ENCODE assay signal across 22 cellular contexts in the genomic region with DNA sequence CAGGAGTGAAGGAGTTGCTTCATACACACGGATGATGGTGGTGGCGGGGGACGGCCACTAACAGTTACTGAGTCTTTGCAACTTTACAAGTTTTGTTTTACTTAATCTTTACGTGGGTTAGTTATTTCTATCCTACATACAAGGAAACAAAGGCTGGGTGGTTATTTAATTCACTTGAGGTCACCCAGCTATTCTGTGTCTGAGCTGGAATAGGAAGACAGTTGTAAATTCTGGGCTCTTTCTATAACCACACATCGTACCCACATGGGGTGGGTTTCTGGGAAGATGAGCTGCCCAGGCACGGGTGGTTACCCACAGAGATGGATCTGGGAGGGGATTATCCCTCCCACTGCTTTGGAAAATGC.
DNase-seq lines count a peak whose midpoint lies in the region; ATAC-seq and TF ChIP-seq lines count a peak whose summit lies in the region.
"Had no signal": no experiment of that assay in that cellular context is flagged by ENCODE, and none has a peak within 500 bp of the region (broad histone marks: within the 10 kb centered on the region; RNA-seq: fewer than 3 reads in every experiment).

No MANE protein-coding gene starts in this region.

- intact Hi-C loops in activated CD4-positive, alpha-beta T cell treated with anti-CD3 and anti-CD28 coated beads, Interleukin-2, amount 10 ng/mL, durations not matched to agents 24 days and 14 days (cut with micrococcal nuclease), result loop anchor here (1.0 kb wide), 2 partner anchors 74 to 142 kb away; no protein-coding TSS in a partner anchor
- intact Hi-C loops in ovary (cut with DNase I), result loop anchor here in 1 of 4 donors (5.0 kb wide), 1 partner anchor 670 kb away; no protein-coding TSS in a partner anchor

- H3K27me3 ChIP-seq in DND-41 (ENCODE audit: insufficient read depth, low read length, poor library complexity) (no peaks in the 10 kb centered on the region), SJSA1 (replicated peaks) (no peaks in the 10 kb centered on the region), ovary (no peaks in the 10 kb centered on the region)
- H3K27me3 ChIP-seq: ascending aorta, upper lobe of right lung had no signal

- H2AFZ ChIP-seq in DND-41 (ENCODE audit: low read depth, low read length), result no peak overlapping the region

- POLR2A ChIA-PET in naive thymus-derived CD8-positive, alpha-beta T cell (lab: Charles Lee), result interaction anchor here (0.6 kb wide), 1 partner anchor 34 kb away, joined by 3 read pairs; no protein-coding TSS in a partner anchor

- H3K36me3 ChIP-seq in DND-41 (ENCODE audit: insufficient read depth, low read length) (no peaks in the 10 kb centered on the region), SJSA1 (no peaks in the 10 kb centered on the region), ovary (no peaks in the 10 kb centered on the region)
- H3K36me3 ChIP-seq: ascending aorta, upper lobe of right lung had no signal

- WGBS in ovary, 3 donors, result 84 to 87% (median 87%) methylated on average over 6 of the region's 6 CpGs

- H3K27me3 Mint-ChIP-seq in activated CD4-positive, alpha-beta T cell treated with anti-CD3 and anti-CD28 coated beads, Interleukin-2, amount 10 ng/mL, durations not matched to agents 24 days and 14 days, result peaks cover 2% of the 10 kb centered on the region
- no peaks in the 10 kb centered on the region for H3K27me3 Mint-ChIP-seq in naive thymus-derived CD8-positive, alpha-beta T cell
- H3K27me3 Mint-ChIP-seq: activated CD4-positive, alpha-beta memory T cell treated with anti-CD3 and anti-CD28 coated beads for 36 hours; activated naive CD4-positive, alpha-beta T cell treated with anti-CD3 and anti-CD28 coated beads, Interleukin-2, amount 50 U/mL, for 24 hours; central memory CD8-positive, alpha-beta T cell had no signal

- H3K36me3 Mint-ChIP-seq in activated CD4-positive, alpha-beta T cell treated with anti-CD3 and anti-CD28 coated beads, Interleukin-2, amount 10 ng/mL, durations not matched to agents 24 days and 14 days (ENCODE audit: low read depth), result peaks cover 31% of the 10 kb centered on the region
- peaks cover 4 to 76% (median 24%) of the 10 kb centered on the region in 3 donors for H3K36me3 Mint-ChIP-seq in naive thymus-derived CD8-positive, alpha-beta T cell
- H3K36me3 Mint-ChIP-seq: activated CD4-positive, alpha-beta memory T cell treated with anti-CD3 and anti-CD28 coated beads for 36 hours; WTC11 had no signal

- peak; percentile 73 for ATAC-seq in DND-41 (ENCODE audit: insufficient read depth, low read depth)
- no peak for ATAC-seq in naive thymus-derived CD8-positive, alpha-beta T cell
- ATAC-seq: upper lobe of right lung, WTC11 had no signal

- peak overlapping the region; percentile 45 for H3K27ac Mint-ChIP-seq in activated CD4-positive, alpha-beta T cell treated with anti-CD3 and anti-CD28 coated beads, Interleukin-2, amount 10 ng/mL, durations not matched to agents 24 days and 14 days
- peak overlapping the region in 6 of 10 donors; percentile 8 to 63 (median 24) for H3K27ac Mint-ChIP-seq in naive thymus-derived CD8-positive, alpha-beta T cell
- H3K27ac Mint-ChIP-seq: activated CD4-positive, alpha-beta memory T cell treated with anti-CD3 and anti-CD28 coated beads for 36 hours; activated naive CD4-positive, alpha-beta T cell treated with anti-CD3 and anti-CD28 coated beads, Interleukin-2, amount 50 U/mL, for 24 hours; WTC11 had no signal

- no peak for DNase-seq in activated CD4-positive, alpha-beta T cell treated with anti-CD3 and anti-CD28 coated beads, Interleukin-2, amount 10 ng/mL, durations not matched to agents 24 days and 14 days
- no peak for DNase-seq in activated CD4-positive, alpha-beta T cell treated with anti-CD3 and anti-CD28 coated beads, Interleukin-2, amount 50 U/mL, for 4 hours
- peak; percentile 28 for DNase-seq in DND-41
- DNase-seq in SJSA1 (ENCODE audit: low read depth in 1 of 2, low spot score in 2 of 2), result no peak
- DNase-seq in naive thymus-derived CD8-positive, alpha-beta T cell, result no peak
- DNase-seq in HuH-7.5 (ENCODE audit: low spot score), result no peak
- DNase-seq in ovary, result no peak
- no peak for DNase-seq in D341Med (ENCODE audit: low spot score)
- DNase-seq: activated T-cell treated with anti-CD3 and anti-CD28 coated beads, Interleukin-2, amount 50 U/mL, for 1 hour; Karpas-422; NCI-H1048; NCI-H1930; NCI-H2227 treated with DMSO at 0.1 percent for 48 hours; psoas muscle; stimulated activated CD8-positive, alpha-beta memory T cell treated with anti-CD3 and anti-CD28 coated beads, Interleukin-4, amount 100 ng/mL, for 48 hours; T1000; upper lobe of right lung had no signal

- H3K27ac ChIP-seq in DND-41 (ENCODE audit: low read length), result peak overlapping the region; percentile 32
- H3K27ac ChIP-seq in SJSA1, result peak overlapping the region; percentile 78
- no peak overlapping the region for H3K27ac ChIP-seq in ovary
- H3K27ac ChIP-seq: ascending aorta, psoas muscle, upper lobe of right lung had no signal

- no peaks in the 10 kb centered on the region for H4K20me1 ChIP-seq in DND-41 (ENCODE audit: insufficient read depth, low read length)

- no peak overlapping the region for H3K4me2 ChIP-seq in DND-41 (ENCODE audit: insufficient read depth, low read length)

- H3K79me2 ChIP-seq in DND-41 (ENCODE audit: insufficient read depth, low read length), result no peaks in the 10 kb centered on the region

- no peak overlapping the region for H3K9ac ChIP-seq in DND-41 (ENCODE audit: low read depth, low read length)

- H3K4me3 ChIP-seq in DND-41 (ENCODE audit: low read depth in 1 of 2, low read length in 2 of 2) (no peak overlapping the region), SJSA1 (no peak overlapping the region), ovary (no peak overlapping the region)
- H3K4me3 ChIP-seq: ascending aorta, psoas muscle, upper lobe of right lung had no signal

- TF ChIP-seq CTCF in DND-41 (IDR thresholded peaks at IDR 0.05; ENCODE audit: borderline replicate concordance, extremely low read depth, low read length, poor library complexity, severe bottlenecking) (no peak), ovary (IDR thresholded peaks at IDR 0.05) (no peak)

- no peak for TF ChIP-seq EP300 in ovary (IDR thresholded peaks at IDR 0.05)

- no peak overlapping the region for H3K4me3 Mint-ChIP-seq in activated CD4-positive, alpha-beta T cell treated with anti-CD3 and anti-CD28 coated beads, Interleukin-2, amount 10 ng/mL, durations not matched to agents 24 days and 14 days
- no peak overlapping the region for H3K4me3 Mint-ChIP-seq in naive thymus-derived CD8-positive, alpha-beta T cell
- H3K4me3 Mint-ChIP-seq: activated CD4-positive, alpha-beta memory T cell treated with anti-CD3 and anti-CD28 coated beads for 36 hours; activated naive CD4-positive, alpha-beta T cell treated with anti-CD3 and anti-CD28 coated beads, Interleukin-2, amount 50 U/mL, for 24 hours; central memory CD8-positive, alpha-beta T cell; WTC11 had no signal

- TF ChIP-seq POLR2A in ovary (IDR thresholded peaks at IDR 0.05), result no peak

- H3K9me3 ChIP-seq in DND-41 (ENCODE audit: insufficient read depth, low read length, severe bottlenecking) (no peaks in the 10 kb centered on the region), SJSA1 (replicated peaks) (no peaks in the 10 kb centered on the region), ovary (no peaks in the 10 kb centered on the region)
- H3K9me3 ChIP-seq: ascending aorta, psoas muscle, upper lobe of right lung had no signal

- H3K4me1 ChIP-seq in DND-41 (ENCODE audit: insufficient read depth, low read length) (peaks cover 28% of the 10 kb centered on the region), SJSA1 (replicated peaks) (peaks cover 31% of the 10 kb centered on the region), ovary (ENCODE audit: insufficient read depth) (no peaks in the 10 kb centered on the region)
- H3K4me1 ChIP-seq: ascending aorta, psoas muscle, upper lobe of right lung had no signal

- H3K4me1 Mint-ChIP-seq in activated CD4-positive, alpha-beta T cell treated with anti-CD3 and anti-CD28 coated beads, Interleukin-2, amount 10 ng/mL, durations not matched to agents 24 days and 14 days, result peaks cover 17% of the 10 kb centered on the region
- H3K4me1 Mint-ChIP-seq in naive thymus-derived CD8-positive, alpha-beta T cell, result peaks cover 1 to 8% (median 5%) of the 10 kb centered on the region in 4 donors

- H3K9me3 Mint-ChIP-seq in activated CD4-positive, alpha-beta T cell treated with anti-CD3 and anti-CD28 coated beads, Interleukin-2, amount 10 ng/mL, durations not matched to agents 24 days and 14 days, result peaks cover 7% of the 10 kb centered on the region
- H3K9me3 Mint-ChIP-seq in naive thymus-derived CD8-positive, alpha-beta T cell, result no peaks in the 10 kb centered on the region
- H3K9me3 Mint-ChIP-seq: activated CD4-positive, alpha-beta memory T cell treated with anti-CD3 and anti-CD28 coated beads for 36 hours; activated naive CD4-positive, alpha-beta T cell treated with anti-CD3 and anti-CD28 coated beads, Interleukin-2, amount 50 U/mL, for 24 hours; central memory CD8-positive, alpha-beta T cell; WTC11 had no signal

Comparison
In these comparisons a context has a peak if more than half of its experiments do, and no peak if none do; other contexts are left out.
1. H3K27ac ChIP-seq: peak in DND-41 (single experiment) and SJSA1 (single experiment); none in ovary (0 of 2).